ENCODE assay signal across 1 cellular context in the genomic region with DNA sequence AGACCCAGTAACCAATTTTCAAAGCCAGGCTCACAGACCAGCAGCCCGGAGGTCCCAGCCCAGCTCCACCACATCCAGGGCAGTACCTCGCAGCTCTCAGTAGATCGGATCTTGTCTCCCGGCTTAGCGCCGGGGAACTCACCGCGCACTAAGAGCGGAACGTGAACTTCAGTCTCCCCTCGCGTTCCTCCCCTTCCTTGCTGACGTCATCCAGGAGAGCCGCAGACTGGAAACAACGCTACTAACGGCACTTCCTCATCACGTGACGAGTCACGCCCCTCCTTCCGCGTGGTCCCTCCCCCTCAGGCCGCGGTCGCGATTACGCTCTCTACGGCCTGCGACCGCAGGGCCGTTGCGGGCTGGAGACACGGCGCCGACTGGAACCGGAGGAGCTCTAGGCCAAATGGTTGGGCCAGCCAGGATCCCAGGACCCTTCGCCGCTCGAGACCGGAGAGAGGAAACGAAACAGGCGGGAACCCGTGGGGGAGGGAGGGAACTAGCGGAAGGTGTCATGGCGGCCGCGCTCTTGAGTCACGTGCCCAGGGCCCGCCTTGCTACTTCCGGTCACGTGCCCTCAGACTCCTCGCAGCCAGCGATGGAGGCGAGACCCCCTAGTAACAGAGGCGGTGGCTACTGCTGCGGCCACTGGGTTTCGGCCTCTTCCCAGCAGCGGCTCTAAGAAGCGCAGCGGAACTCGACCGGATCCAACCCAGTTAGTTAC.
A peak's percentile ranks its signal among the peaks of the same experiment; 100 is the strongest.
TF ChIP-seq lines count a peak whose summit lies in the region.

A gene (plus strand): TSS at position 577 of the 721 bp plus-strand sequence. CDS start 10,508 bp downstream, outside the sequence.
A gene with protein sequence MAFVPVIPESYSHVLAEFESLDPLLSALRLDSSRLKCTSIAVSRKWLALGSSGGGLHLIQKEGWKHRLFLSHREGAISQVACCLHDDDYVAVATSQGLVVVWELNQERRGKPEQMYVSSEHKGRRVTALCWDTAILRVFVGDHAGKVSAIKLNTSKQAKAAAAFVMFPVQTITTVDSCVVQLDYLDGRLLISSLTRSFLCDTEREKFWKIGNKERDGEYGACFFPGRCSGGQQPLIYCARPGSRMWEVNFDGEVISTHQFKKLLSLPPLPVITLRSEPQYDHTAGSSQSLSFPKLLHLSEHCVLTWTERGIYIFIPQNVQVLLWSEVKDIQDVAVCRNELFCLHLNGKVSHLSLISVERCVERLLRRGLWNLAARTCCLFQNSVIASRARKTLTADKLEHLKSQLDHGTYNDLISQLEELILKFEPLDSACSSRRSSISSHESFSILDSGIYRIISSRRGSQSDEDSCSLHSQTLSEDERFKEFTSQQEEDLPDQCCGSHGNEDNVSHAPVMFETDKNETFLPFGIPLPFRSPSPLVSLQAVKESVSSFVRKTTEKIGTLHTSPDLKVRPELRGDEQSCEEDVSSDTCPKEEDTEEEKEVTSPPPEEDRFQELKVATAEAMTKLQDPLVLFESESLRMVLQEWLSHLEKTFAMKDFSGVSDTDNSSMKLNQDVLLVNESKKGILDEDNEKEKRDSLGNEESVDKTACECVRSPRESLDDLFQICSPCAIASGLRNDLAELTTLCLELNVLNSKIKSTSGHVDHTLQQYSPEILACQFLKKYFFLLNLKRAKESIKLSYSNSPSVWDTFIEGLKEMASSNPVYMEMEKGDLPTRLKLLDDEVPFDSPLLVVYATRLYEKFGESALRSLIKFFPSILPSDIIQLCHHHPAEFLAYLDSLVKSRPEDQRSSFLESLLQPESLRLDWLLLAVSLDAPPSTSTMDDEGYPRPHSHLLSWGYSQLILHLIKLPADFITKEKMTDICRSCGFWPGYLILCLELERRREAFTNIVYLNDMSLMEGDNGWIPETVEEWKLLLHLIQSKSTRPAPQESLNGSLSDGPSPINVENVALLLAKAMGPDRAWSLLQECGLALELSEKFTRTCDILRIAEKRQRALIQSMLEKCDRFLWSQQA (minus strand): TSS at position 150 of the 721 bp plus-strand sequence. CDS start 4,282 bp downstream, outside the sequence.

TF ChIP-seq in HepG2, 621 proteins besides CTCF, POLR2A, EP300 and RAD21 (continued from another document and continues in another):
- TF ChIP-seq, protein P1, sequence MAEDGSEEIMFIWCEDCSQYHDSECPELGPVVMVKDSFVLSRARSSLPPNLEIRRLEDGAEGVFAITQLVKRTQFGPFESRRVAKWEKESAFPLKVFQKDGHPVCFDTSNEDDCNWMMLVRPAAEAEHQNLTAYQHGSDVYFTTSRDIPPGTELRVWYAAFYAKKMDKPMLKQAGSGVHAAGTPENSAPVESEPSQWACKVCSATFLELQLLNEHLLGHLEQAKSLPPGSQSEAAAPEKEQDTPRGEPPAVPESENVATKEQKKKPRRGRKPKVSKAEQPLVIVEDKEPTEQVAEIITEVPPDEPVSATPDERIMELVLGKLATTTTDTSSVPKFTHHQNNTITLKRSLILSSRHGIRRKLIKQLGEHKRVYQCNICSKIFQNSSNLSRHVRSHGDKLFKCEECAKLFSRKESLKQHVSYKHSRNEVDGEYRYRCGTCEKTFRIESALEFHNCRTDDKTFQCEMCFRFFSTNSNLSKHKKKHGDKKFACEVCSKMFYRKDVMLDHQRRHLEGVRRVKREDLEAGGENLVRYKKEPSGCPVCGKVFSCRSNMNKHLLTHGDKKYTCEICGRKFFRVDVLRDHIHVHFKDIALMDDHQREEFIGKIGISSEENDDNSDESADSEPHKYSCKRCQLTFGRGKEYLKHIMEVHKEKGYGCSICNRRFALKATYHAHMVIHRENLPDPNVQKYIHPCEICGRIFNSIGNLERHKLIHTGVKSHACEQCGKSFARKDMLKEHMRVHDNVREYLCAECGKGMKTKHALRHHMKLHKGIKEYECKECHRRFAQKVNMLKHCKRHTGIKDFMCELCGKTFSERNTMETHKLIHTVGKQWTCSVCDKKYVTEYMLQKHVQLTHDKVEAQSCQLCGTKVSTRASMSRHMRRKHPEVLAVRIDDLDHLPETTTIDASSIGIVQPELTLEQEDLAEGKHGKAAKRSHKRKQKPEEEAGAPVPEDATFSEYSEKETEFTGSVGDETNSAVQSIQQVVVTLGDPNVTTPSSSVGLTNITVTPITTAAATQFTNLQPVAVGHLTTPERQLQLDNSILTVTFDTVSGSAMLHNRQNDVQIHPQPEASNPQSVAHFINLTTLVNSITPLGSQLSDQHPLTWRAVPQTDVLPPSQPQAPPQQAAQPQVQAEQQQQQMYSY (CRISPR knock-in tag; IDR thresholded peaks at IDR 0.05) = no peak
- TF ChIP-seq ZNF3 (CRISPR knock-in tag; IDR thresholded peaks at IDR 0.05) = peak; percentile 62
- TF ChIP-seq ZNF781 (CRISPR knock-in tag; IDR thresholded peaks at IDR 0.05; ENCODE audit: borderline replicate concordance, not compliant biosample characterization) = peak; percentile 64
- TF ChIP-seq, protein P2, sequence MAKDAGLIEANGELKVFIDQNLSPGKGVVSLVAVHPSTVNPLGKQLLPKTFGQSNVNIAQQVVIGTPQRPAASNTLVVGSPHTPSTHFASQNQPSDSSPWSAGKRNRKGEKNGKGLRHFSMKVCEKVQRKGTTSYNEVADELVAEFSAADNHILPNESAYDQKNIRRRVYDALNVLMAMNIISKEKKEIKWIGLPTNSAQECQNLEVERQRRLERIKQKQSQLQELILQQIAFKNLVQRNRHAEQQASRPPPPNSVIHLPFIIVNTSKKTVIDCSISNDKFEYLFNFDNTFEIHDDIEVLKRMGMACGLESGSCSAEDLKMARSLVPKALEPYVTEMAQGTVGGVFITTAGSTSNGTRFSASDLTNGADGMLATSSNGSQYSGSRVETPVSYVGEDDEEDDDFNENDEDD (CRISPR knock-in tag; IDR thresholded peaks at IDR 0.05; ENCODE audit: borderline replicate concordance) = peak; percentile 87
- TF ChIP-seq, protein P3, sequence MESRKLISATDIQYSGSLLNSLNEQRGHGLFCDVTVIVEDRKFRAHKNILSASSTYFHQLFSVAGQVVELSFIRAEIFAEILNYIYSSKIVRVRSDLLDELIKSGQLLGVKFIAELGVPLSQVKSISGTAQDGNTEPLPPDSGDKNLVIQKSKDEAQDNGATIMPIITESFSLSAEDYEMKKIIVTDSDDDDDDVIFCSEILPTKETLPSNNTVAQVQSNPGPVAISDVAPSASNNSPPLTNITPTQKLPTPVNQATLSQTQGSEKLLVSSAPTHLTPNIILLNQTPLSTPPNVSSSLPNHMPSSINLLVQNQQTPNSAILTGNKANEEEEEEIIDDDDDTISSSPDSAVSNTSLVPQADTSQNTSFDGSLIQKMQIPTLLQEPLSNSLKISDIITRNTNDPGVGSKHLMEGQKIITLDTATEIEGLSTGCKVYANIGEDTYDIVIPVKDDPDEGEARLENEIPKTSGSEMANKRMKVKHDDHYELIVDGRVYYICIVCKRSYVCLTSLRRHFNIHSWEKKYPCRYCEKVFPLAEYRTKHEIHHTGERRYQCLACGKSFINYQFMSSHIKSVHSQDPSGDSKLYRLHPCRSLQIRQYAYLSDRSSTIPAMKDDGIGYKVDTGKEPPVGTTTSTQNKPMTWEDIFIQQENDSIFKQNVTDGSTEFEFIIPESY (CRISPR knock-in tag; IDR thresholded peaks at IDR 0.05) = peak; percentile 27; the same call in 1 of the 2 replicates
- TF ChIP-seq, protein P4, sequence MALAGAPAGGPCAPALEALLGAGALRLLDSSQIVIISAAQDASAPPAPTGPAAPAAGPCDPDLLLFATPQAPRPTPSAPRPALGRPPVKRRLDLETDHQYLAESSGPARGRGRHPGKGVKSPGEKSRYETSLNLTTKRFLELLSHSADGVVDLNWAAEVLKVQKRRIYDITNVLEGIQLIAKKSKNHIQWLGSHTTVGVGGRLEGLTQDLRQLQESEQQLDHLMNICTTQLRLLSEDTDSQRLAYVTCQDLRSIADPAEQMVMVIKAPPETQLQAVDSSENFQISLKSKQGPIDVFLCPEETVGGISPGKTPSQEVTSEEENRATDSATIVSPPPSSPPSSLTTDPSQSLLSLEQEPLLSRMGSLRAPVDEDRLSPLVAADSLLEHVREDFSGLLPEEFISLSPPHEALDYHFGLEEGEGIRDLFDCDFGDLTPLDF (CRISPR knock-in tag; IDR thresholded peaks at IDR 0.05) = peak; percentile 85
- TF ChIP-seq TAF1 (CRISPR knock-in tag; IDR thresholded peaks at IDR 0.05) = peak; percentile 93
- TF ChIP-seq NPAS2 (CRISPR knock-in tag; IDR thresholded peaks at IDR 0.05; ENCODE audit: borderline replicate concordance) = no peak
- peak; percentile 92 for TF ChIP-seq RXRA (CRISPR knock-in tag; IDR thresholded peaks at IDR 0.05)
- TF ChIP-seq, protein P5, sequence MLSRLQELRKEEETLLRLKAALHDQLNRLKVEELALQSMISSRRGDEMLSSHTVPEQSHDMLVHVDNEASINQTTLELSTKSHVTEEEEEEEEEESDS (CRISPR knock-in tag; IDR thresholded peaks at IDR 0.05; ENCODE audit: borderline replicate concordance) = no peak
- TF ChIP-seq GATAD2A (CRISPR knock-in tag; IDR thresholded peaks at IDR 0.05) = peak; percentile 30
- peak; percentile 95; the same call in 1 of the 2 replicates for TF ChIP-seq ZNF839 (CRISPR knock-in tag; IDR thresholded peaks at IDR 0.05; ENCODE audit: borderline replicate concordance)
- no peak for TF ChIP-seq KDM1A (CRISPR knock-in tag; IDR thresholded peaks at IDR 0.05)
- peak; percentile 97 for TF ChIP-seq ZNF891 (CRISPR knock-in tag; IDR thresholded peaks at IDR 0.05)
- peak; percentile 99 for TF ChIP-seq BHLHE40 (IDR thresholded peaks at IDR 0.05; ENCODE audit: low read length)
- peak; percentile 65; the same call in 1 of the 2 replicates for TF ChIP-seq ZNF670 (CRISPR knock-in tag; IDR thresholded peaks at IDR 0.05; ENCODE audit: borderline replicate concordance)
- TF ChIP-seq KMT2B (CRISPR knock-in tag; IDR thresholded peaks at IDR 0.05) = peak; percentile 98
- no peak for TF ChIP-seq SYNCRIP (IDR thresholded peaks at IDR 0.05; ENCODE audit: insufficient read depth, low read depth, low read length)
- peak; percentile 88 for TF ChIP-seq ZNF329 (CRISPR knock-in tag; IDR thresholded peaks at IDR 0.05; ENCODE audit: low read depth)
- 0 out of 2 replicates have a peak, but pooled peaks have one; percentile 56 for TF ChIP-seq JUNB (CRISPR knock-in tag; IDR thresholded peaks at IDR 0.05; ENCODE audit: borderline replicate concordance)
- no peak for TF ChIP-seq SIX1 (CRISPR knock-in tag; IDR thresholded peaks at IDR 0.05; ENCODE audit: borderline replicate concordance)
- no peak for TF ChIP-seq ONECUT2 (CRISPR knock-in tag; IDR thresholded peaks at IDR 0.05)
- TF ChIP-seq TBP (CRISPR knock-in tag; IDR thresholded peaks at IDR 0.05) = no peak
- TF ChIP-seq, protein P6, sequence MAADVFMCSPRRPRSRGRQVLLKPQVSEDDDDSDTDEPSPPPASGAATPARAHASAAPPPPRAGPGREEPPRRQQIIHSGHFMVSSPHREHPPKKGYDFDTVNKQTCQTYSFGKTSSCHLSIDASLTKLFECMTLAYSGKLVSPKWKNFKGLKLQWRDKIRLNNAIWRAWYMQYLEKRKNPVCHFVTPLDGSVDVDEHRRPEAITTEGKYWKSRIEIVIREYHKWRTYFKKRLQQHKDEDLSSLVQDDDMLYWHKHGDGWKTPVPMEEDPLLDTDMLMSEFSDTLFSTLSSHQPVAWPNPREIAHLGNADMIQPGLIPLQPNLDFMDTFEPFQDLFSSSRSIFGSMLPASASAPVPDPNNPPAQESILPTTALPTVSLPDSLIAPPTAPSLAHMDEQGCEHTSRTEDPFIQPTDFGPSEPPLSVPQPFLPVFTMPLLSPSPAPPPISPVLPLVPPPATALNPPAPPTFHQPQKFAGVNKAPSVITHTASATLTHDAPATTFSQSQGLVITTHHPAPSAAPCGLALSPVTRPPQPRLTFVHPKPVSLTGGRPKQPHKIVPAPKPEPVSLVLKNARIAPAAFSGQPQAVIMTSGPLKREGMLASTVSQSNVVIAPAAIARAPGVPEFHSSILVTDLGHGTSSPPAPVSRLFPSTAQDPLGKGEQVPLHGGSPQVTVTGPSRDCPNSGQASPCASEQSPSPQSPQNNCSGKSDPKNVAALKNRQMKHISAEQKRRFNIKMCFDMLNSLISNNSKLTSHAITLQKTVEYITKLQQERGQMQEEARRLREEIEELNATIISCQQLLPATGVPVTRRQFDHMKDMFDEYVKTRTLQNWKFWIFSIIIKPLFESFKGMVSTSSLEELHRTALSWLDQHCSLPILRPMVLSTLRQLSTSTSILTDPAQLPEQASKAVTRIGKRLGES (CRISPR knock-in tag; IDR thresholded peaks at IDR 0.05; ENCODE audit: borderline replicate concordance) = no peak
- TF ChIP-seq MED8 (CRISPR knock-in tag; IDR thresholded peaks at IDR 0.05; ENCODE audit: insufficient replicate concordance) = peak; percentile 80
- TF ChIP-seq, protein P7, sequence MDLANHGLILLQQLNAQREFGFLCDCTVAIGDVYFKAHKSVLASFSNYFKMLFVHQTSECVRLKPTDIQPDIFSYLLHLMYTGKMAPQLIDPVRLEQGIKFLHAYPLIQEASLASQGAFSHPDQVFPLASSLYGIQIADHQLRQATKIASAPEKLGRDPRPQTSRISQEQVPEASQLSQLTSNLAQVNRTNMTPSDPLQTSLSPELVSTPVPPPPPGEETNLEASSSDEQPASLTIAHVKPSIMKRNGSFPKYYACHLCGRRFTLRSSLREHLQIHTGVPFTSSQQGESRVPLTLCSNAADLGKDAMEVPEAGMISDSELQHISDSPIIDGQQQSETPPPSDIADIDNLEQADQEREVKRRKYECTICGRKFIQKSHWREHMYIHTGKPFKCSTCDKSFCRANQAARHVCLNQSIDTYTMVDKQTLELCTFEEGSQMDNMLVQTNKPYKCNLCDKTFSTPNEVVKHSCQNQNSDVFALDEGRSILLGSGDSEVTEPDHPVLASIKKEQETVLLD (CRISPR knock-in tag; IDR thresholded peaks at IDR 0.05; ENCODE audit: low read depth) = peak; percentile 73; the same call in 1 of the 2 replicates
- no peak; the same call in 1 of the 2 replicates for TF ChIP-seq ZNF253 (CRISPR knock-in tag; IDR thresholded peaks at IDR 0.05; ENCODE audit: borderline replicate concordance)
- TF ChIP-seq, protein P8, sequence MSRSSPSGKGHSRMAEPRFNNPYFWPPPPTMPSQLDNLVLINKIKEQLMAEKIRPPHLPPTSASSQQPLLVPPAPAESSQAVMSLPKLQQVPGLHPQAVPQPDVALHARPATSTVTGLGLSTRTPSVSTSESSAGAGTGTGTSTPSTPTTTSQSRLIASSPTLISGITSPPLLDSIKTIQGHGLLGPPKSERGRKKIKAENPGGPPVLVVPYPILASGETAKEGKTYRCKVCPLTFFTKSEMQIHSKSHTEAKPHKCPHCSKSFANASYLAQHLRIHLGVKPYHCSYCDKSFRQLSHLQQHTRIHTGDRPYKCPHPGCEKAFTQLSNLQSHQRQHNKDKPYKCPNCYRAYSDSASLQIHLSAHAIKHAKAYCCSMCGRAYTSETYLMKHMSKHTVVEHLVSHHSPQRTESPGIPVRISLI (CRISPR knock-in tag; IDR thresholded peaks at IDR 0.05; ENCODE audit: borderline replicate concordance) = no peak; the same call in 1 of the 2 replicates
- TF ChIP-seq GFI1 (CRISPR knock-in tag; IDR thresholded peaks at IDR 0.05; ENCODE audit: borderline replicate concordance) = peak; percentile 87
- TF ChIP-seq ZNF496 (CRISPR knock-in tag; IDR thresholded peaks at IDR 0.05; ENCODE audit: insufficient replicate concordance) = no peak
- peak; percentile 100 for TF ChIP-seq CREB1 (IDR thresholded peaks at IDR 0.05)
- TF ChIP-seq CREB1 (CRISPR knock-in tag; IDR thresholded peaks at IDR 0.05) = peak; percentile 99
- TF ChIP-seq ZBTB21 (CRISPR knock-in tag; IDR thresholded peaks at IDR 0.05) = peak; percentile 92
- no peak for TF ChIP-seq TOE1 (CRISPR knock-in tag; IDR thresholded peaks at IDR 0.05)
